In the genomic region with DNA sequence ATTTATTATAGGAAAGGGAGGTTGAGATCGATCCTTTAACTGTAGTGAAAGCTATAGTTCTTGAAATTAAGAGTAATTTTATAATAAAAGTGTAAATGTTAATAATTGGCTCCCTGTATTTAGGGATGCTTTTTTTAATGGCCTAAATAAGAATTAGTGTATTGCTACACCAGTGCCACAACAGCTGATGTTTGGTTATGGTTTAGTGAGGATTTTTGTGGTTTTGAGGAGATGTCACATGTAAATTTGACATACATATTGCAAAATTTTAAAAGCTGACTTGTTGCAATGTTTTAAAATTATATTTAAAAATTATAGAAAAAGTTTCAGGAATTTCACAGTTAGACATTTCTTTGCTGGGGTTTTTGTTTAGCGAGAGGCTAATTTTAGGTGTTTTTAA, we compare ENCODE assay signal across 8 cellular contexts. TPM values are rescaled to one million over a fixed set of nuclear protein-coding genes. Genes with fewer than 3 reads are reported as not detected.
DNase-seq lines count a peak whose midpoint lies in the region; ATAC-seq, FAIRE-seq and TF ChIP-seq lines count a peak whose summit lies in the region.

No MANE protein-coding gene starts in this region.

- no peaks in the 10 kb centered on the region for H3K27me3 ChIP-seq in KMS-11 (ENCODE audit: insufficient read depth, low read depth)
- H3K27me3 ChIP-seq in GM12878 (replicated peaks in 1 of 2; ENCODE audit: control insufficient read depth in 2 of 2, insufficient read depth in 2 of 2, low read length in 1 of 2) = no peaks in the 10 kb centered on the region
- H3K27me3 ChIP-seq in mucosa of stomach (ENCODE audit: control insufficient read depth, insufficient read depth, low read length) = no peaks in the 10 kb centered on the region

- H3K9ac ChIP-seq in KMS-11 (peak overlapping the region; percentile 85; the same call in 1 of the 2 replicates), GM12878 (ENCODE audit: control insufficient read depth, insufficient read depth, low read length) (peak overlapping the region; percentile 92; the same call in 1 of the 2 replicates), mucosa of stomach (ENCODE audit: low read length) (peak overlapping the region; percentile 97)

- no peak for TF ChIP-seq POLR2A in GM12878 (IDR thresholded peaks at IDR 0.05; ENCODE audit: low read depth, low read length)

- no TSS peak for BruUV-seq in GM12878 (replicated peaks; lab: Mats Ljungman, UMichigan)

- ATAC-seq in GM12878 (no peak), HG03135 (IDR thresholded peaks at IDR 0.05; ENCODE audit: unreplicated experiment) (no peak), GM21723 (IDR thresholded peaks at IDR 0.05; ENCODE audit: unreplicated experiment) (no peak)

- H3K4me2 ChIP-seq in KMS-11 (peak overlapping the region; percentile 93), GM12878 (ENCODE audit: control insufficient read depth, insufficient read depth) (peak overlapping the region; percentile 86; the same call in 1 of the 2 replicates)

- in situ Hi-C loops in GM12878 (cut with MboI) = no loop called here

- H3K79me2 ChIP-seq in KMS-11 (ENCODE audit: insufficient read depth, low read depth) = peaks cover 81% of the 10 kb centered on the region
- peaks cover 83% of the 10 kb centered on the region for H3K79me2 ChIP-seq in GM12878 (ENCODE audit: control insufficient read depth, insufficient read depth, low read length)

- CTCF ChIA-PET in AG04449 (lab: Yijun Ruan, JAX) = interaction anchor here (0.6 to 2.2 kb wide), 12 partner anchors 11 to 191 kb away, joined by 3 to 17 read pairs (median 4); no protein-coding TSS in a partner anchor
- CTCF ChIA-PET in GM12878 (lab: Yijun Ruan, JAX) = interaction anchor here (0.6 to 4.5 kb wide), 17 partner anchors 7 to 348 kb away, joined by 3 to 35 read pairs (median 4); no protein-coding TSS in a partner anchor

- H3K27ac ChIP-seq in KMS-11 (peak overlapping the region; percentile 30; the same call in 1 of the 2 replicates), GM12878 (ENCODE audit: control insufficient read depth, insufficient read depth) (no peak overlapping the region)

- H3K9me3 ChIP-seq in GM12878 (replicated peaks; ENCODE audit: control insufficient read depth, insufficient read depth, low read length) (no peaks in the 10 kb centered on the region), mucosa of stomach (ENCODE audit: control insufficient read depth, low read length) (no peaks in the 10 kb centered on the region)

- TF ChIP-seq CTCF in AG04449 (IDR thresholded peaks at IDR 0.05; ENCODE audit: insufficient read depth, low read length, missing control alignments) = no peak
- no peak for TF ChIP-seq CTCF in KMS-11 (conservative IDR thresholded peaks at IDR 0.05; ENCODE audit: low read depth, low read length)
- no peak for TF ChIP-seq CTCF in GM12878 (IDR thresholded peaks at IDR 0.05 in 2 of 3, conservative IDR thresholded peaks at IDR 0.05 in 1 of 3; ENCODE audit: control insufficient read depth in 2 of 3, extremely low read depth in 1 of 3, insufficient read depth in 1 of 3, low read depth in 3 of 3, low read length in 3 of 3)

- H3K4me3 ChIP-seq in AG04449 (ENCODE audit: low read depth, low read length) = peak overlapping the region; percentile 97
- no peak overlapping the region for H3K4me3 ChIP-seq in KMS-11 (IDR thresholded peaks at IDR 0.05; ENCODE audit: insufficient read depth, low read depth, low read length)
- peak overlapping the region; percentile 96 for H3K4me3 ChIP-seq in GM12878
- peak overlapping the region; percentile 95 for H3K4me3 ChIP-seq in mucosa of stomach (ENCODE audit: low read length)

- intact Hi-C loops in GM12878 (cut with micrococcal nuclease; ENCODE audit: unreplicated experiment) (loop anchor here (5.0 kb wide), 3 partner anchors 85 to 190 kb away; a partner anchor contains a TSS), posterior vena cava (cut with DNase I) (loop anchor here in 1 of 2 donors (2.0 to 10.0 kb wide), 3 partner anchors 41 to 187 kb away; no protein-coding TSS in a partner anchor)

- no peak for TF ChIP-seq EP300 in GM12878 (IDR thresholded peaks at IDR 0.05; ENCODE audit: borderline replicate concordance in 1 of 2, control insufficient read depth in 1 of 2, low read depth in 2 of 2, low read length in 2 of 2)

- no peak for TF ChIP-seq RAD21 in GM12878 (IDR thresholded peaks at IDR 0.05; ENCODE audit: insufficient read depth, low read depth, low read length)

- WGBS in GM12878 (ENCODE audit: insufficient coverage, insufficient replicate concordance, low lambda C conversion rate, missing lambda C conversion rate) = 2% methylated on average over 2 of the region's 2 CpGs

- POLR2A ChIA-PET in AG04449 (lab: Yijun Ruan, JAX) (interaction anchor here (0.9 to 1.4 kb wide), 4 partner anchors 119 to 445 kb away, joined by 3 to 6 read pairs (median 4); a partner anchor contains a TSS), GM12878 (lab: Charles Lee) (interaction anchor here (0.7 to 1.8 kb wide), 10 partner anchors 8 to 199 kb away, joined by 3 to 6 read pairs (median 4); a partner anchor contains a TSS)

- H2AFZ ChIP-seq in KMS-11 (ENCODE audit: low read depth) (no peak overlapping the region), GM12878 (ENCODE audit: control insufficient read depth, low read depth, low read length) (no peak overlapping the region)

- H3K36me3 ChIP-seq in KMS-11 (ENCODE audit: insufficient read depth) (no peaks in the 10 kb centered on the region), GM12878 (ENCODE audit: control insufficient read depth in 2 of 2, insufficient read depth in 2 of 2, low read length in 1 of 2) (no peaks in the 10 kb centered on the region), mucosa of stomach (ENCODE audit: control insufficient read depth, insufficient read depth, low read length) (no peaks in the 10 kb centered on the region)

- DNase-seq in AG04449 (ENCODE audit: low read depth, low spot score) (no peak), GM12878 (ENCODE audit: low read depth, low spot score) (no peak), posterior vena cava (ENCODE audit: low spot score) (no peak), urothelium cell line (ENCODE audit: low spot score) (no peak)

- H4K20me1 ChIP-seq in KMS-11 (ENCODE audit: insufficient read depth) = peaks cover 50% of the 10 kb centered on the region
- peaks cover 3% of the 10 kb centered on the region for H4K20me1 ChIP-seq in GM12878 (ENCODE audit: control insufficient read depth, insufficient read depth)

- peaks cover 44% of the 10 kb centered on the region for H3K4me1 ChIP-seq in KMS-11 (ENCODE audit: low read depth, poor library complexity, severe bottlenecking)
- H3K4me1 ChIP-seq in GM12878 (ENCODE audit: control insufficient read depth, insufficient read depth, low read length) = no peaks in the 10 kb centered on the region
- H3K4me1 ChIP-seq in mucosa of stomach (ENCODE audit: control insufficient read depth, insufficient read depth, low read length) = peaks cover 7% of the 10 kb centered on the region

- FAIRE-seq in GM12878 (lab: Jason Lieb, UNC) = no peak
- no peak for FAIRE-seq in urothelium cell line (lab: Jason Lieb, UNC)

- RAD21 ChIA-PET in GM12878 (lab: Charles Lee; ENCODE audit: unreplicated experiment) = interaction anchor here (0.6 to 2.8 kb wide), 14 partner anchors 8 to 191 kb away, joined by 3 to 22 read pairs (median 4); a partner anchor contains a TSS

- SMC1A ChIA-PET in GM12878 (lab: Charles Lee; ENCODE audit: uncharacterized antibody, unreplicated experiment) = interaction anchor here (0.6 to 7.0 kb wide), 30 partner anchors 7 to 444 kb away, joined by 3 to 50 read pairs (median 4); no protein-coding TSS in a partner anchor

TF ChIP-seq in GM12878, 131 proteins besides CTCF, POLR2A, EP300 and RAD21 (continues in another document):
- no peak for TF ChIP-seq NR2C1 (IDR thresholded peaks at IDR 0.05)
- TF ChIP-seq YY1 (IDR thresholded peaks at IDR 0.05; ENCODE audit: low read depth, low read length) = no peak
- TF ChIP-seq HCFC1 (IDR thresholded peaks at IDR 0.05; ENCODE audit: low read length) = no peak
- TF ChIP-seq MEF2B (IDR thresholded peaks at IDR 0.05; ENCODE audit: partially characterized antibody, poor library complexity, severe bottlenecking) = no peak
- TF ChIP-seq, protein P1, sequence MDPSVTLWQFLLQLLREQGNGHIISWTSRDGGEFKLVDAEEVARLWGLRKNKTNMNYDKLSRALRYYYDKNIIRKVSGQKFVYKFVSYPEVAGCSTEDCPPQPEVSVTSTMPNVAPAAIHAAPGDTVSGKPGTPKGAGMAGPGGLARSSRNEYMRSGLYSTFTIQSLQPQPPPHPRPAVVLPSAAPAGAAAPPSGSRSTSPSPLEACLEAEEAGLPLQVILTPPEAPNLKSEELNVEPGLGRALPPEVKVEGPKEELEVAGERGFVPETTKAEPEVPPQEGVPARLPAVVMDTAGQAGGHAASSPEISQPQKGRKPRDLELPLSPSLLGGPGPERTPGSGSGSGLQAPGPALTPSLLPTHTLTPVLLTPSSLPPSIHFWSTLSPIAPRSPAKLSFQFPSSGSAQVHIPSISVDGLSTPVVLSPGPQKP (IDR thresholded peaks at IDR 0.05; ENCODE audit: low read depth, low read length) = no peak
- TF ChIP-seq, protein P2, sequence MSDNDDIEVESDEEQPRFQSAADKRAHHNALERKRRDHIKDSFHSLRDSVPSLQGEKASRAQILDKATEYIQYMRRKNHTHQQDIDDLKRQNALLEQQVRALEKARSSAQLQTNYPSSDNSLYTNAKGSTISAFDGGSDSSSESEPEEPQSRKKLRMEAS (IDR thresholded peaks at IDR 0.05; ENCODE audit: low read depth, low read length) = no peak
- TF ChIP-seq CEBPB (IDR thresholded peaks at IDR 0.05; ENCODE audit: borderline replicate concordance in 1 of 2, low read depth in 2 of 2, low read length in 2 of 2) = no peak
- TF ChIP-seq MYC (IDR thresholded peaks at IDR 0.05; ENCODE audit: insufficient read depth, insufficient read length, insufficient replicate concordance, low read length, severe bottlenecking) = no peak
- no peak for TF ChIP-seq IKZF1 (conservative IDR thresholded peaks at IDR 0.05)

RNA-seq across cellular contexts. Expression of a gene that starts 3.9 kb away (rescaled TPM):
- total RNA-seq in GM12878 (2013; cell fraction: nucleolus; rRNA removed) = 34.3 and 34.9 TPM in 2 replicates
- total RNA-seq in GM12878 (2014; rRNA removed) (7.0 and 7.4 TPM in 2 replicates), GM12878 (2014; rRNA removed; fragmentation: Illumina TruSeq; extraction: Trizol) (11.0 and 11.2 TPM in 2 replicates), GM12878 (2021) (16.1 and 17.1 TPM in 2 replicates), posterior vena cava (10 to 100 TPM; 41.8 to 68.1 TPM)
- polyA plus RNA-seq in GM12878 (2011; ENCODE audit: low read depth) = 9.2 TPM
- polyA plus RNA-seq in GM12878 (2011; rRNA removed) (11.8 and 16.7 TPM in 2 replicates), GM12878 (2014; fragmentation: Illumina TruSeq; extraction: Trizol) (13.9 and 18.7 TPM in 2 replicates), GM12878 (2014; fragmentation: Nextera tagmentation; extraction: Ambion mirVana) (10 to 100 TPM; 10.5 to 19.4 TPM), GM12878 (2014; rRNA removed) (5.6 and 8.2 TPM in 2 replicates), GM12878 (2016; fragmentation: Nextera tagmentation; extraction: Ambion mirVana) (1 to 10 TPM; 8.1 to 9.5 TPM)
- polyA plus RNA-seq in GM12878 (2011; cell fraction: cytosol; rRNA removed) = 4.1 and 4.8 TPM in 2 replicates
- 16.7 and 21.0 TPM in 2 replicates for polyA plus RNA-seq in GM12878 (2011; cell fraction: nucleus; rRNA removed)
- polyA plus RNA-seq in GM12878 (2012) = 9.0 and 9.3 TPM in 2 replicates
- polyA minus RNA-seq in GM12878 (2011; rRNA and poly(A)+ RNA removed) = 24.2 and 29.4 TPM in 2 replicates
- polyA minus RNA-seq in GM12878 (2011; cell fraction: cytosol; rRNA and poly(A)+ RNA removed) = 11.4 and 12.9 TPM in 2 replicates
- polyA minus RNA-seq in GM12878 (2011; cell fraction: nucleus; rRNA and poly(A)+ RNA removed) = 37.1 and 70.3 TPM in 2 replicates
